24 cellular contexts compared by ENCODE assay signal in the genomic region with DNA sequence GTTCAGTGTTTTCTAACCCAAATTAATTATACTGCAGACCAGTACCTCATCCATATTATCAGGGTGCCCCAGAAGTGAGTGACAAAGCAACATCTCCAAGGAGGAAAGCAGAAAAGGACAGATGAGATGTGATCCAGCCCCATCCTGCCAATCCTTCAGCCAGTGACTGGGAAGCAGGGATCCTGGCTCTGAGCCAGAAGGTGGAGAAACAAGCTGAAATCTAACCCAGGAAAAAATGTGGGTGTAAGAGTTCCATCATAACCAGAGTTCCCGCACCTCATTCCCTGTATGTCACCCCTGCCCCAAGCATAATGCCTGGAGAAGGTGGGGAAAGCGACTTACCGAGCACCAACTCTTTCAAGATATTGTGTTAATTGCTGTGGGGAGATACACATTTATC. TPM values are rescaled to one million over a fixed set of nuclear protein-coding genes. Genes with fewer than 3 reads are reported as not detected.
A peak's percentile ranks its signal among the peaks of the same experiment; 100 is the strongest.
DNase-seq lines count a peak whose midpoint lies in the region; ATAC-seq, FAIRE-seq and TF ChIP-seq lines count a peak whose summit lies in the region.
"Had no signal": no experiment of that assay in that cellular context is flagged by ENCODE, and none has a peak within 500 bp of the region (broad histone marks: within the 10 kb centered on the region; RNA-seq: fewer than 3 reads in every experiment).

No MANE protein-coding gene starts in this region.

- ATAC-seq in A549 (no peak), gastroesophageal sphincter (peak; percentile 16), GM21737 (IDR thresholded peaks at IDR 0.05; ENCODE audit: unreplicated experiment) (no peak)
- ATAC-seq: Panc1, right lobe of liver had no signal

- no peak for TF ChIP-seq RAD21 in A549 (conservative IDR thresholded peaks at IDR 0.05 in 1 of 2, IDR thresholded peaks at IDR 0.05 in 1 of 2)

- TF ChIP-seq POLR2A in A549 (IDR thresholded peaks at IDR 0.05; ENCODE audit: low read length) (no peak), gastroesophageal sphincter (IDR thresholded peaks at IDR 0.05) (no peak)

- H3K4me2 ChIP-seq in A549: no peak overlapping the region

- H3K4me3 ChIP-seq in A549 (no peak overlapping the region), gastroesophageal sphincter (no peak overlapping the region), H7 (ENCODE audit: insufficient read depth, low read depth, low read length) (no peak overlapping the region)
- H3K4me3 ChIP-seq: colonic mucosa, right lobe of liver, SK-N-MC, tibial artery had no signal

- FAIRE-seq in A549 (lab: Jason Lieb, UNC): no peak
- FAIRE-seq: astrocyte, endometrium, G401.6 had no signal

- H3K27me3 ChIP-seq in gastroesophageal sphincter (peaks cover 38% of the 10 kb centered on the region), H7 (ENCODE audit: control insufficient read depth, insufficient read depth, low read length) (peaks cover 1% of the 10 kb centered on the region; the same call in 1 of the 2 replicates)
- H3K27me3 ChIP-seq: colonic mucosa, right lobe of liver had no signal

- H3K4me1 ChIP-seq in A549: peaks cover 49% of the 10 kb centered on the region
- peaks cover 0 to 37% (median 9%) of the 10 kb centered on the region in 3 donors for H3K4me1 ChIP-seq in gastroesophageal sphincter

- CTCF ChIA-PET in A549 (lab: Yijun Ruan, JAX): interaction anchor here (1.1 to 7.3 kb wide), 7 partner anchors 14 to 158 kb away, joined by 4 to 38 read pairs (median 6); partner anchors contain the start of gene PLEKHA6

- peak; percentile 19 for DNase-seq in NCI-H1105 treated with DMSO at 0.1 percent for 48 hours (lab: John Stamatoyannopoulos, UW)
- DNase-seq in NCI-H1105 (lab: John Stamatoyannopoulos, UW): no peak
- no peak for DNase-seq in A549 (ENCODE audit: low read depth in 1 of 2, low spot score in 1 of 2)
- DNase-seq in NCI-H2171 (lab: John Stamatoyannopoulos, UW): peak; percentile 76
- no peak for DNase-seq in T-helper 2 cell
- DNase-seq in H7: no peak
- DNase-seq: activated naive CD4-positive, alpha-beta T cell treated with anti-CD3 and anti-CD28 coated beads, Interleukin-2, amount 50 U/mL, for 16 hours; activated T-cell treated with anti-CD3 and anti-CD28 coated beads, Interleukin-2, amount 50 U/mL, for 48 hours; Calu3; colonic mucosa; immature natural killer cell; NCI-H1436; NCI-H774; right lobe of liver; stimulated activated naive CD4-positive, alpha-beta T cell treated with Interleukin-2 at 50 U/mL for 16 hours; T1000 had no signal

- POLR2A ChIA-PET in A549 (lab: Yijun Ruan, JAX): no interaction called here

- TF ChIP-seq EP300 in A549 (IDR thresholded peaks at IDR 0.05) (no peak), gastroesophageal sphincter (IDR thresholded peaks at IDR 0.05) (no peak)

- H3K36me3 ChIP-seq in gastroesophageal sphincter (no peaks in the 10 kb centered on the region), H7 (replicated peaks; ENCODE audit: control insufficient read depth, insufficient read depth, low read length) (no peaks in the 10 kb centered on the region)
- H3K36me3 ChIP-seq: colonic mucosa, right lobe of liver, tibial artery had no signal

- peak overlapping the region; percentile 29 to 60; a peak in 5 of 6 replicates for H3K27ac ChIP-seq in A549
- no peak overlapping the region for H3K27ac ChIP-seq in gastroesophageal sphincter
- H3K27ac ChIP-seq: colonic mucosa, right lobe of liver, SK-N-MC had no signal

- WGBS in A549 (ENCODE audit: missing lambda C conversion rate): 93% methylated on average over 3 of the region's 3 CpGs
- 80 to 85% methylated on average over 2 to 3 of the region's 3 CpGs for whole genome bisulfite sequencing in gastroesophageal sphincter (ENCODE audit: low coverage in 1 of 2), 2 donors

- TF ChIP-seq CTCF in A549 (IDR thresholded peaks at IDR 0.05) (no peak), gastroesophageal sphincter (IDR thresholded peaks at IDR 0.05) (no peak)

- H3K9me3 ChIP-seq in A549 (no peaks in the 10 kb centered on the region), gastroesophageal sphincter (no peaks in the 10 kb centered on the region)
- H3K9me3 ChIP-seq: colonic mucosa, right lobe of liver, tibial artery had no signal

TF ChIP-seq in A549, 52 proteins besides CTCF, POLR2A, EP300 and RAD21:
- TF ChIP-seq GATA3 (IDR thresholded peaks at IDR 0.05; ENCODE audit: borderline replicate concordance) (no peak), ELK1 (IDR thresholded peaks at IDR 0.05; ENCODE audit: low read depth, low read length) (no peak), MYC (IDR thresholded peaks at IDR 0.05; ENCODE audit: borderline replicate concordance, low read length) (no peak), HOXB13 (CRISPR knock-in tag; IDR thresholded peaks at IDR 0.05; ENCODE audit: low read depth) (no peak), KDM5A (IDR thresholded peaks at IDR 0.05) (no peak), ESRRA (IDR thresholded peaks at IDR 0.05; ENCODE audit: borderline replicate concordance, low read length) (no peak), CBX2 (IDR thresholded peaks at IDR 0.05; ENCODE audit: borderline replicate concordance, low read depth) (no peak), EHMT2 (IDR thresholded peaks at IDR 0.05; ENCODE audit: low read depth) (no peak), FOXS1 (CRISPR knock-in tag; IDR thresholded peaks at IDR 0.05) (no peak), RCOR1 (IDR thresholded peaks at IDR 0.05; ENCODE audit: low read depth, low read length) (no peak)

RNA-seq across cellular contexts. Expression of gene PLEKHA6, which starts 15.1 kb away (rescaled TPM):
- polyA plus RNA-seq in A549 (2011; rRNA removed) (13.0 and 16.4 TPM in 2 replicates), A549 (2017; fragmentation: RNase III; extraction: RNeasy Plus Mini Kit Qiagen cat#74134 plus additional on column Dnase treatment) (17.9 to 26.2 TPM (median 23.4 TPM) in 3 replicates)
- 12.1 and 14.8 TPM in 2 replicates for polyA plus RNA-seq in A549 (2012; cell fraction: cytosol; rRNA removed)
- polyA plus RNA-seq in A549 (2012; cell fraction: nucleus; rRNA removed): 54.7 and 55.1 TPM in 2 replicates
- 12.4 and 13.0 TPM in 2 replicates for polyA minus RNA-seq in A549 (2011; rRNA and poly(A)+ RNA removed)
- 10 to 100 TPM in 2 of 4 donors, 1 to 10 TPM in 2; 8.7 to 17.8 (median 11.4) TPM for total RNA-seq in gastroesophageal sphincter
- total RNA-seq in H7 (2014; rRNA removed; shearing (Covaris generic)): 3.0 and 5.1 TPM in 2 replicates
- polyA plus RNA-seq: immature natural killer cell had no signal

Comparison
In these comparisons a context has a peak if more than half of its experiments do, and no peak if none do; other contexts are left out.
1. DNase-seq: peak in NCI-H1105 treated with DMSO at 0.1 percent for 48 hours (single experiment) and NCI-H2171 (single experiment); none in NCI-H1105 (single experiment), A549 (0 of 2), T-helper 2 cell (0 of 5) and H7 (single experiment).
2. H3K27ac ChIP-seq: peak in A549 (2 of 2); none in gastroesophageal sphincter (0 of 4).